In the genomic region with DNA sequence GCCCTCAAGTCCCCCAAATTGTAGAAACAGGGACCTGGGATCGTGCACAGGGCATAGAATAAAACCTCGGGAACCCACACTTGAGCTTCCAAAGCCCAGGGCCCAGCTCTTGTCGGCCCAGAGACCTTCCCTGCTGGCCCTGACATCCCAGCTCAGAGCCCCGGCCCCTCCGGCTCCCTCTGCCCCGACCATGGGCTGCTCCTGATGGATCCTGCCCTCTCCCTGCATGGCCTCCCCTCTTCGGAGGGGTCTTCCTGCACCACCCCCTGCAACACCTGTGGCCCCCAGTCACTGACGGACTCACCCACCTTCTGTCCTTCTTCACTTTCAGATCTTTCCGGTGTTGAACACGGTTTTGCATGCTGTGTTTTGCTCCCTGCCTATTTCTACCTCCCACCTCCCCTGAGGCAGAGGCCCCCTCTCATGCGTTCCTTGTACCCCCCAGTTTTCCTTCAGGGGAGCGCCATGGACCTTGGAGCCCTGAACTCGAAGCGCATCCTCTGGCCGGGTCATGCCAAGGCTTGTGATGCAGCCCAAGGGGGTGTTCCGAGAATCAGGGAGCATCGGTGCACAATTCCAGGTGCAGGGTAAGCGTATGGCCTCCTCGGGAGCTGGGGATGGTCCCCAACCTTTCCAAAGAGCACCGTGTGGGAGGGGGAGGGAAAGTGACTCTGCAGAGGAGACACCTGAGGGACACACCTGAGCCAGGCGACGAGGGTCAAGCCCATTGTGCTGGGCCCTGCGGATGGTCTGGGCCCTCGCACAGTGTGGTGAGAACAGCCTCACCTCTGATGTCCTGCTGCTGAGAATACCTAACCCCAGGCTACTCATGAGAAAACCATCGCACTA, we compare ENCODE assay signal across 22 cellular contexts.
"Had no signal": no experiment of that assay in that cellular context is flagged by ENCODE, and none has a peak within 500 bp of the region (broad histone marks: within the 10 kb centered on the region; RNA-seq: fewer than 3 reads in every experiment).

No MANE protein-coding gene starts in this region.

- H3K27ac ChIP-seq: HL-60, KMS-11, SJSA1, SK-N-MC had no signal

- ATAC-seq: K562 had no signal

- H3K4me3 ChIP-seq: K562, SJSA1, SK-N-MC had no signal

- H3K4me3 Mint-ChIP-seq: IgD-negative memory B cell had no signal

- H3K9ac ChIP-seq: KMS-11 had no signal

- H3K36me3 Mint-ChIP-seq: IgD-negative memory B cell had no signal

- H3K4me2 ChIP-seq: KMS-11 had no signal

- H3K36me3 ChIP-seq: SJSA1 had no signal

- H3K4me1 Mint-ChIP-seq: IgD-negative memory B cell had no signal

- DNase-seq: Kasumi-1, MV-4-11, NCI-H1048, NCI-H1105, NCI-H1417, NCI-H1436 treated with DMSO at 0.1 percent for 48 hours, NCI-H1694, NCI-H187 treated with DMSO at 0.1 percent for 48 hours, NCI-H2029 treated with DMSO at 0.1 percent for 48 hours, NCI-H2227 treated with DMSO at 0.1 percent for 48 hours, NCI-H524, NCI-H526 treated with DMSO at 0.1 percent for 48 hours, NCI-H748 treated with DMSO at 0.1 percent for 48 hours, Right ventricle myocardium superior, RPMI8226, SIG-M5 had no signal

- H3K4me1 ChIP-seq: SJSA1 had no signal

- H3K27me3 ChIP-seq: SJSA1 had no signal
